ENCODE assay signal across 8 cellular contexts in genomic region chr3:195988764-195989163, GRCh38.
DNase-seq lines count a peak whose midpoint lies in the region; ATAC-seq and TF ChIP-seq lines count a peak whose summit lies in the region.
"Not testable (repeated sequence)": the region's sequence is repeated elsewhere in the genome, so short reads cannot be mapped to it uniquely, and the experiment has no call there.

No MANE protein-coding gene starts in this region.

- DNase-seq in HFF-Myc (ENCODE audit: extremely low read depth, low read depth); SK-N-SH; activated T-helper 1 cell treated with anti-CD3 and anti-CD28 coated beads, Interleukin-12 subunit alpha, Interleukin-12 subunit beta, Interleukin-2, Interleukin-4 antibody, amounts not matched to agents 30 ng/mL and 10 ng/mL and 1 ng/mL, durations not matched to agents 14 hours and 24 hours and 36 hours (ENCODE audit: low spot score); breast epithelium (ENCODE audit: low spot score in 2 of 2); glutamatergic neuron; natural killer cell: not testable (repeated sequence)
- DNase-seq in stimulated activated effector memory CD8-positive, alpha-beta T cell treated with anti-CD3 and anti-CD28 coated beads, Interleukin-12 subunit alpha, Interleukin-12 subunit beta, amount 100 ng/mL, for 72 hours (ENCODE audit: low spot score in 2 of 2) = peak in 1 of 2 donors; percentile 54

- H3K36me3 ChIP-seq in BLaER1 treated with 17β-estradiol and CSF1 and Interleukin-3, amounts not matched to agents 10 nM and 100 nM; SK-N-SH (replicated peaks in 1 of 2; ENCODE audit: control insufficient read depth in 1 of 2, insufficient read depth in 2 of 2, low read length in 1 of 2); breast epithelium: not testable (repeated sequence)

- POLR2A ChIA-PET in SK-N-SH (lab: Yijun Ruan, JAX) = not testable (repeated sequence)

- not testable (repeated sequence) for H3K27ac Mint-ChIP-seq in activated T-helper 1 cell treated with anti-CD3 and anti-CD28 coated beads, Interleukin-12 subunit alpha, Interleukin-12 subunit beta, Interleukin-2, Interleukin-4 antibody, amounts not matched to agents 30 ng/mL and 10 ng/mL and 1 ng/mL, durations not matched to agents 14 hours and 24 hours and 36 hours; glutamatergic neuron (ENCODE audit: unreplicated experiment); natural killer cell; stimulated activated effector memory CD8-positive, alpha-beta T cell treated with anti-CD3 and anti-CD28 coated beads, Interleukin-12 subunit alpha, Interleukin-12 subunit beta, amount 100 ng/mL, for 72 hours

- H3F3A ChIP-seq in SK-N-SH (replicated peaks; ENCODE audit: insufficient read depth) = not testable (repeated sequence)

- not testable (repeated sequence) for TF ChIP-seq CTCF in HFF-Myc (IDR thresholded peaks at IDR 0.05; ENCODE audit: low read depth, low read length, missing control alignments); SK-N-SH (IDR thresholded peaks at IDR 0.05); breast epithelium (IDR thresholded peaks at IDR 0.05); glutamatergic neuron (IDR thresholded peaks at IDR 0.05; ENCODE audit: partially characterized antibody, unreplicated experiment); natural killer cell (IDR thresholded peaks at IDR 0.05)

- 49% methylated on average over 7 of the region's 7 CpGs for WGBS in SK-N-SH (ENCODE audit: low lambda C conversion rate)

- TF ChIP-seq RAD21 in SK-N-SH (IDR thresholded peaks at IDR 0.05; ENCODE audit: low read length) = not testable (repeated sequence)

- not testable (repeated sequence) for H3K79me2 ChIP-seq in SK-N-SH (ENCODE audit: insufficient read depth)

- H3K4me2 ChIP-seq in BLaER1 treated with 17β-estradiol and CSF1 and Interleukin-3, amounts not matched to agents 10 nM and 100 nM = peak overlapping the region; percentile 48 to 81 (median 56)
- H3K4me2 ChIP-seq in SK-N-SH = peak overlapping the region; percentile 62

- H3K4me3 Mint-ChIP-seq in activated T-helper 1 cell treated with anti-CD3 and anti-CD28 coated beads, Interleukin-12 subunit alpha, Interleukin-12 subunit beta, Interleukin-2, Interleukin-4 antibody, amounts not matched to agents 30 ng/mL and 10 ng/mL and 1 ng/mL, durations not matched to agents 14 hours and 24 hours and 36 hours = peak overlapping the region; percentile 67
- H3K4me3 Mint-ChIP-seq in glutamatergic neuron (ENCODE audit: unreplicated experiment) = peak overlapping the region; percentile 52
- peak overlapping the region; percentile 45 for H3K4me3 Mint-ChIP-seq in natural killer cell
- peak overlapping the region; percentile 63 for H3K4me3 Mint-ChIP-seq in stimulated activated effector memory CD8-positive, alpha-beta T cell treated with anti-CD3 and anti-CD28 coated beads, Interleukin-12 subunit alpha, Interleukin-12 subunit beta, amount 100 ng/mL, for 72 hours

- not testable (repeated sequence) for H3K9me3 ChIP-seq in BLaER1 treated with 17β-estradiol and CSF1 and Interleukin-3, amounts not matched to agents 10 nM and 100 nM (replicated peaks in 1 of 11); SK-N-SH; breast epithelium

- not testable (repeated sequence) for TF ChIP-seq POLR2A in breast epithelium (IDR thresholded peaks at IDR 0.05)

- not testable (repeated sequence) for H3K27me3 ChIP-seq in BLaER1 treated with 17β-estradiol and CSF1 and Interleukin-3, amounts not matched to agents 10 nM and 100 nM; SK-N-SH (ENCODE audit: insufficient read depth); breast epithelium

- not testable (repeated sequence) for H3K4me1 ChIP-seq in BLaER1 treated with 17β-estradiol and CSF1 and Interleukin-3, amounts not matched to agents 10 nM and 100 nM; SK-N-SH (ENCODE audit: control insufficient read depth in 1 of 2, insufficient read depth in 2 of 2, low read depth in 1 of 2, low read length in 1 of 2); breast epithelium

- not testable (repeated sequence) for H2AFZ ChIP-seq in SK-N-SH (ENCODE audit: low read depth)

- intact Hi-C loops in activated T-helper 1 cell treated with anti-CD3 and anti-CD28 coated beads, Interleukin-12 subunit alpha, Interleukin-12 subunit beta, Interleukin-2, Interleukin-4 antibody, amounts not matched to agents 30 ng/mL and 10 ng/mL and 1 ng/mL, durations not matched to agents 14 hours and 24 hours and 36 hours (cut with micrococcal nuclease); breast epithelium (cut with DNase I; ENCODE audit: low total_unique reads); natural killer cell (cut with micrococcal nuclease): not testable (repeated sequence)

- H3K9ac ChIP-seq in BLaER1 treated with 17β-estradiol and CSF1 and Interleukin-3, amounts not matched to agents 10 nM and 100 nM = peak overlapping the region in 4 of 11 experiments; percentile 26 to 61 (median 56); a peak in 6 of 22 replicates
- not testable (repeated sequence) for H3K9ac ChIP-seq in SK-N-SH

- peak overlapping the region; percentile 38 to 57 (median 48) for H3K4me3 ChIP-seq in BLaER1 treated with 17β-estradiol and CSF1 and Interleukin-3, amounts not matched to agents 10 nM and 100 nM
- H3K4me3 ChIP-seq in HFF-Myc (replicated peaks; ENCODE audit: low read depth, low read length) (peak overlapping the region; percentile 34), SK-N-SH (ENCODE audit: low read depth in 2 of 2, low read length in 1 of 2) (peak overlapping the region; percentile 9 to 27; a peak in 1 of 4 replicates), breast epithelium (peak overlapping the region in 2 of 3 donors; percentile 3 to 10)

- H4K20me1 ChIP-seq in BLaER1 treated with 17β-estradiol and CSF1 and Interleukin-3, amounts not matched to agents 10 nM and 100 nM = peaks cover 0 to 18% (median 6%) of the 10 kb centered on the region in 11 experiments; a peak in 14 of 22 replicates
- H4K20me1 ChIP-seq in SK-N-SH (ENCODE audit: insufficient read depth) = not testable (repeated sequence)

- not testable (repeated sequence) for H3K4me1 Mint-ChIP-seq in activated T-helper 1 cell treated with anti-CD3 and anti-CD28 coated beads, Interleukin-12 subunit alpha, Interleukin-12 subunit beta, Interleukin-2, Interleukin-4 antibody, amounts not matched to agents 30 ng/mL and 10 ng/mL and 1 ng/mL, durations not matched to agents 14 hours and 24 hours and 36 hours (ENCODE audit: low read depth); glutamatergic neuron (ENCODE audit: low read depth, unreplicated experiment); natural killer cell; stimulated activated effector memory CD8-positive, alpha-beta T cell treated with anti-CD3 and anti-CD28 coated beads, Interleukin-12 subunit alpha, Interleukin-12 subunit beta, amount 100 ng/mL, for 72 hours

- H3K27ac ChIP-seq in BLaER1 treated with 17β-estradiol and CSF1 and Interleukin-3, amounts not matched to agents 10 nM and 100 nM = peak overlapping the region in 1 of 11 experiments; percentile 40; a peak in 2 of 22 replicates
- H3K27ac ChIP-seq in SK-N-SH (ENCODE audit: low read depth in 2 of 2, low read length in 1 of 2); breast epithelium: not testable (repeated sequence)

- TF ChIP-seq EP300 in SK-N-SH (IDR thresholded peaks at IDR 0.05; ENCODE audit: borderline replicate concordance in 1 of 2, low read depth in 1 of 2, low read length in 1 of 2) = not testable (repeated sequence)

- not testable (repeated sequence) for H3K9me2 ChIP-seq in SK-N-SH

- not testable (repeated sequence) for H3K27me3 Mint-ChIP-seq in activated T-helper 1 cell treated with anti-CD3 and anti-CD28 coated beads, Interleukin-12 subunit alpha, Interleukin-12 subunit beta, Interleukin-2, Interleukin-4 antibody, amounts not matched to agents 30 ng/mL and 10 ng/mL and 1 ng/mL, durations not matched to agents 14 hours and 24 hours and 36 hours (ENCODE audit: insufficient read depth); glutamatergic neuron (ENCODE audit: unreplicated experiment); natural killer cell (ENCODE audit: low read depth in 2 of 2)

- ATAC-seq in natural killer cell = not testable (repeated sequence)
- peak; percentile 39 for ATAC-seq in stimulated activated effector memory CD8-positive, alpha-beta T cell treated with anti-CD3 and anti-CD28 coated beads, Interleukin-12 subunit alpha, Interleukin-12 subunit beta, amount 100 ng/mL, for 72 hours

- not testable (repeated sequence) for H3K36me3 Mint-ChIP-seq in activated T-helper 1 cell treated with anti-CD3 and anti-CD28 coated beads, Interleukin-12 subunit alpha, Interleukin-12 subunit beta, Interleukin-2, Interleukin-4 antibody, amounts not matched to agents 30 ng/mL and 10 ng/mL and 1 ng/mL, durations not matched to agents 14 hours and 24 hours and 36 hours (ENCODE audit: low read depth); glutamatergic neuron (ENCODE audit: unreplicated experiment); natural killer cell
- H3K36me3 Mint-ChIP-seq in stimulated activated effector memory CD8-positive, alpha-beta T cell treated with anti-CD3 and anti-CD28 coated beads, Interleukin-12 subunit alpha, Interleukin-12 subunit beta, amount 100 ng/mL, for 72 hours = peaks cover 21% of the 10 kb centered on the region

- not testable (repeated sequence) for H3K9me3 Mint-ChIP-seq in activated T-helper 1 cell treated with anti-CD3 and anti-CD28 coated beads, Interleukin-12 subunit alpha, Interleukin-12 subunit beta, Interleukin-2, Interleukin-4 antibody, amounts not matched to agents 30 ng/mL and 10 ng/mL and 1 ng/mL, durations not matched to agents 14 hours and 24 hours and 36 hours; glutamatergic neuron (ENCODE audit: unreplicated experiment); natural killer cell; stimulated activated effector memory CD8-positive, alpha-beta T cell treated with anti-CD3 and anti-CD28 coated beads, Interleukin-12 subunit alpha, Interleukin-12 subunit beta, amount 100 ng/mL, for 72 hours

- CTCF ChIA-PET in SK-N-SH (lab: Yijun Ruan, JAX) = not testable (repeated sequence)
